16 cellular contexts compared by ENCODE assay signal in genomic region chr9:124299519-124300090, GRCh38. TPM values are rescaled to one million over a fixed set of nuclear protein-coding genes. Genes with fewer than 3 reads are reported as not detected.
DNase-seq lines count a peak whose midpoint lies in the region; ATAC-seq, FAIRE-seq and TF ChIP-seq lines count a peak whose summit lies in the region.
"Had no signal": no experiment of that assay in that cellular context is flagged by ENCODE, and none has a peak within 500 bp of the region (broad histone marks: within the 10 kb centered on the region; RNA-seq: fewer than 3 reads in every experiment).

No MANE protein-coding gene starts in this region.

- SMC1A ChIA-PET in GM12878 (lab: Charles Lee; ENCODE audit: uncharacterized antibody, unreplicated experiment): no interaction called here

- no peak for TF ChIP-seq RAD21 in GM12878 (IDR thresholded peaks at IDR 0.05; ENCODE audit: insufficient read depth, low read depth, low read length)

- H3K4me1 ChIP-seq in BLaER1 (peaks cover 97% of the 10 kb centered on the region), GM12878 (ENCODE audit: control insufficient read depth, insufficient read depth, low read length) (peaks cover 31% of the 10 kb centered on the region), SJCRH30 (peaks cover 36% of the 10 kb centered on the region)
- H3K4me1 ChIP-seq: colonic mucosa had no signal

- H3K4me3 Mint-ChIP-seq in naive B cell: peak overlapping the region in 1 of 8 donors; percentile 35
- no peak overlapping the region for H3K4me3 Mint-ChIP-seq in CD4-positive, alpha-beta T cell

- intact Hi-C loops in GM12878 (cut with micrococcal nuclease; ENCODE audit: unreplicated experiment): no loop called here
- intact Hi-C loops in CD4-positive, alpha-beta T cell (cut with DNase I, micrococcal nuclease): no loop called here

- peak overlapping the region in 4 of 6 donors; percentile 71 to 89 (median 81) for H3K27ac Mint-ChIP-seq in naive B cell
- H3K27ac Mint-ChIP-seq in CD4-positive, alpha-beta T cell: no peak overlapping the region

- peaks cover 23 to 56% (median 40%) of the 10 kb centered on the region in 3 donors for H3K4me1 Mint-ChIP-seq in naive B cell
- no peaks in the 10 kb centered on the region for H3K4me1 Mint-ChIP-seq in CD4-positive, alpha-beta T cell (ENCODE audit: low read depth)

- H4K20me1 ChIP-seq in BLaER1 (peaks cover 100% of the 10 kb centered on the region), GM12878 (ENCODE audit: control insufficient read depth, insufficient read depth) (peaks cover 50% of the 10 kb centered on the region)

- no peaks in the 10 kb centered on the region for H3K9me3 Mint-ChIP-seq in naive B cell
- no peaks in the 10 kb centered on the region for H3K9me3 Mint-ChIP-seq in CD4-positive, alpha-beta T cell

- peaks cover 0 to 6% of the 10 kb centered on the region in 2 donors for H3K36me3 Mint-ChIP-seq in naive B cell
- H3K36me3 Mint-ChIP-seq in CD4-positive, alpha-beta T cell (ENCODE audit: low read depth): no peaks in the 10 kb centered on the region

- no TSS peak for BruUV-seq in GM12878 (replicated peaks; lab: Mats Ljungman, UMichigan)

- peaks cover 77% of the 10 kb centered on the region for H3K79me2 ChIP-seq in GM12878 (ENCODE audit: control insufficient read depth, insufficient read depth, low read length)

- DNase-seq in GM12892 (ENCODE audit: insufficient read length) (no peak), GM12878 (ENCODE audit: low read depth, low spot score) (no peak), naive B cell (no peak), HCEC 1CT (no peak), SJCRH30 (no peak)
- DNase-seq in CD4-positive, alpha-beta T cell: no peak
- DNase-seq in stimulated activated naive CD8-positive, alpha-beta T cell treated with anti-CD3 and anti-CD28 coated beads, Interleukin-15, Interleukin-2, amounts not matched to agents 100 U/mL and 50 U/mL, for 24 hours: no peak
- DNase-seq: activated CD8-positive, alpha-beta memory T cell treated with anti-CD3 and anti-CD28 coated beads for 24 hours; colonic mucosa; DMS153; MV-4-11; NCI-H2081 treated with DMSO at 0.1 percent for 48 hours; NCI-H526; WERI-Rb-1 had no signal

- WGBS in GM12878 (ENCODE audit: insufficient coverage, insufficient replicate concordance, low lambda C conversion rate, missing lambda C conversion rate): 64% methylated on average over 8 of the region's 8 CpGs

- H3K27me3 Mint-ChIP-seq in naive B cell: no peaks in the 10 kb centered on the region
- H3K27me3 Mint-ChIP-seq in CD4-positive, alpha-beta T cell: no peaks in the 10 kb centered on the region

- H3K36me3 ChIP-seq in BLaER1 (peaks cover 43% of the 10 kb centered on the region), GM12878 (ENCODE audit: control insufficient read depth in 2 of 2, insufficient read depth in 2 of 2, low read length in 1 of 2) (peaks cover 41% of the 10 kb centered on the region in 2 experiments), SJCRH30 (peaks cover 9% of the 10 kb centered on the region)
- H3K36me3 ChIP-seq: colonic mucosa had no signal

- H3K27me3 ChIP-seq in BLaER1: no peaks in the 10 kb centered on the region
- no peaks in the 10 kb centered on the region for H3K27me3 ChIP-seq in GM12878 (replicated peaks in 1 of 2; ENCODE audit: control insufficient read depth in 2 of 2, insufficient read depth in 2 of 2, low read length in 1 of 2)
- H3K27me3 ChIP-seq in SJCRH30: no peaks in the 10 kb centered on the region
- no peaks in the 10 kb centered on the region for H3K27me3 ChIP-seq in CD4-positive, alpha-beta T cell (ENCODE audit: control insufficient read depth, insufficient read depth, low read length)
- H3K27me3 ChIP-seq: colonic mucosa had no signal

- TF ChIP-seq POLR2A in GM12892 (IDR thresholded peaks at IDR 0.05; ENCODE audit: low read depth, low read length) (peak; percentile 18; the same call in 1 of the 2 replicates), GM12878 (IDR thresholded peaks at IDR 0.05; ENCODE audit: low read depth, low read length) (no peak)

- no peak overlapping the region for H3K4me3 ChIP-seq in BLaER1
- no peak overlapping the region for H3K4me3 ChIP-seq in GM12878
- H3K4me3 ChIP-seq in SJCRH30: no peak overlapping the region
- H3K4me3 ChIP-seq: colonic mucosa, lung had no signal

- no peak overlapping the region for H2AFZ ChIP-seq in GM12878 (ENCODE audit: control insufficient read depth, low read depth, low read length)

- H3K9me3 ChIP-seq in BLaER1 (no peaks in the 10 kb centered on the region), GM12878 (replicated peaks; ENCODE audit: control insufficient read depth, insufficient read depth, low read length) (no peaks in the 10 kb centered on the region), SJCRH30 (replicated peaks) (no peaks in the 10 kb centered on the region)
- H3K9me3 ChIP-seq in CD4-positive, alpha-beta T cell (ENCODE audit: control insufficient read depth, low read length): no peaks in the 10 kb centered on the region
- H3K9me3 ChIP-seq: colonic mucosa had no signal

- H3K4me2 ChIP-seq in BLaER1 (peak overlapping the region; percentile 98), GM12878 (ENCODE audit: control insufficient read depth, insufficient read depth) (no peak overlapping the region)

- CTCF ChIA-PET in GM12878 (lab: Yijun Ruan, JAX): no interaction called here
- CTCF ChIA-PET in CD4-positive, alpha-beta T cell (lab: Charles Lee): no interaction called here

- FAIRE-seq in GM12892 (lab: Jason Lieb, UNC) (no peak), GM12878 (lab: Jason Lieb, UNC) (no peak)

- POLR2A ChIA-PET in GM12878 (lab: Charles Lee): no interaction called here
- POLR2A ChIA-PET in CD4-positive, alpha-beta T cell (lab: Charles Lee): no interaction called here

- H3K9ac ChIP-seq in BLaER1 (no peak overlapping the region), GM12878 (ENCODE audit: control insufficient read depth, insufficient read depth, low read length) (no peak overlapping the region)

- ATAC-seq in GM12878 (no peak), naive B cell (ENCODE audit: low read depth in 2 of 2) (no peak)
- no peak for ATAC-seq in CD4-positive, alpha-beta T cell (ENCODE audit: poor library complexity)
- ATAC-seq in stimulated activated naive CD8-positive, alpha-beta T cell treated with anti-CD3 and anti-CD28 coated beads, Interleukin-15, Interleukin-2, amounts not matched to agents 100 U/mL and 50 U/mL, for 24 hours: no peak

- in situ Hi-C loops in GM12878 (cut with MboI): loop anchor here (25.0 kb wide), 1 partner anchor 162 kb away; no protein-coding TSS in a partner anchor

- RAD21 ChIA-PET in GM12878 (lab: Charles Lee; ENCODE audit: unreplicated experiment): no interaction called here

- TF ChIP-seq CTCF in GM12878 (IDR thresholded peaks at IDR 0.05 in 2 of 3, conservative IDR thresholded peaks at IDR 0.05 in 1 of 3; ENCODE audit: control insufficient read depth in 2 of 3, extremely low read depth in 1 of 3, insufficient read depth in 1 of 3, low read depth in 3 of 3, low read length in 3 of 3): no peak
- no peak for TF ChIP-seq CTCF in CD4-positive, alpha-beta T cell (IDR thresholded peaks at IDR 0.05)

- no peak overlapping the region; the same call in 1 of the 2 replicates for H3K27ac ChIP-seq in BLaER1
- H3K27ac ChIP-seq in GM12878 (ENCODE audit: control insufficient read depth, insufficient read depth): no peak overlapping the region
- H3K27ac ChIP-seq in SJCRH30: no peak overlapping the region
- no peak overlapping the region for H3K27ac ChIP-seq in CD4-positive, alpha-beta T cell (ENCODE audit: low read depth, low read length)
- H3K27ac ChIP-seq: colonic mucosa, WERI-Rb-1 had no signal

- no peak for TF ChIP-seq EP300 in GM12878 (IDR thresholded peaks at IDR 0.05; ENCODE audit: borderline replicate concordance in 1 of 2, control insufficient read depth in 1 of 2, low read depth in 2 of 2, low read length in 2 of 2)

TF ChIP-seq in GM12878, 131 proteins besides CTCF, POLR2A, EP300 and RAD21:
- no peak for TF ChIP-seq TARDBP (IDR thresholded peaks at IDR 0.05; ENCODE audit: borderline replicate concordance)
- peak; percentile 42; the same call in 1 of the 2 replicates for TF ChIP-seq POLR2AphosphoS5 (IDR thresholded peaks at IDR 0.05; ENCODE audit: low read length)

RNA-seq across cellular contexts. Expression of gene NEK6, which starts 41.9 kb away (rescaled TPM):
- 142 TPM for polyA plus RNA-seq in GM12892 (2012; ENCODE audit: missing spikeins)
- total RNA-seq in GM12878 (2013; cell fraction: nucleolus; rRNA removed): 174 and 184 TPM in 2 replicates
- total RNA-seq in GM12878 (2014; rRNA removed): 50.0 and 58.0 TPM in 2 replicates
- 51.8 and 53.8 TPM in 2 replicates for total RNA-seq in GM12878 (2014; rRNA removed; fragmentation: Illumina TruSeq; extraction: Trizol)
- 136 and 142 TPM in 2 replicates for total RNA-seq in GM12878 (2021)
- 62.2 TPM for polyA plus RNA-seq in GM12878 (2011; ENCODE audit: low read depth)
- polyA plus RNA-seq in GM12878 (2011; rRNA removed): 131 and 161 TPM in 2 replicates
- 171 and 176 TPM in 2 replicates for polyA plus RNA-seq in GM12878 (2011; cell fraction: cytosol; rRNA removed)
- 186 and 192 TPM in 2 replicates for polyA plus RNA-seq in GM12878 (2011; cell fraction: nucleus; rRNA removed)
- 79.3 and 129 TPM in 2 replicates for polyA plus RNA-seq in GM12878 (2012)
- polyA plus RNA-seq in GM12878 (2014; fragmentation: Illumina TruSeq; extraction: Trizol): 68.6 and 87.1 TPM in 2 replicates
- polyA plus RNA-seq in GM12878 (2014; fragmentation: Nextera tagmentation; extraction: Ambion mirVana): 10 to 100 TPM; 31.3 to 33.2 TPM
- 91.3 and 96.0 TPM in 2 replicates for polyA plus RNA-seq in GM12878 (2014; rRNA removed)
- 100 to 1,000 TPM in 1 of 2 experiments, 10 to 100 TPM in 1; 97.0 to 104 TPM for polyA plus RNA-seq in GM12878 (2016; fragmentation: Nextera tagmentation; extraction: Ambion mirVana)
- 210 and 248 TPM in 2 replicates for polyA minus RNA-seq in GM12878 (2011; rRNA and poly(A)+ RNA removed)
- 53.5 and 58.5 TPM in 2 replicates for polyA minus RNA-seq in GM12878 (2011; cell fraction: cytosol; rRNA and poly(A)+ RNA removed)
- polyA minus RNA-seq in GM12878 (2011; cell fraction: nucleus; rRNA and poly(A)+ RNA removed): 60.7 and 78.1 TPM in 2 replicates
- polyA plus RNA-seq in naive B cell (ENCODE audit: low read depth in 6 of 6): 10 to 100 TPM in 2 of 6 donors, 1 to 10 TPM in 4; 4.5 to 15.2 (median 8.0) TPM
- 26.1 and 28.4 TPM in 2 replicates for total RNA-seq in SJCRH30 (2014; rRNA removed; shearing (Covaris generic))
- total RNA-seq in CD4-positive, alpha-beta T cell: 1 to 10 TPM in 1 of 2 experiments, under 1 TPM in 1; 0.89 to 1.7 TPM
